16 cellular contexts compared by ENCODE assay signal in the genomic region with DNA sequence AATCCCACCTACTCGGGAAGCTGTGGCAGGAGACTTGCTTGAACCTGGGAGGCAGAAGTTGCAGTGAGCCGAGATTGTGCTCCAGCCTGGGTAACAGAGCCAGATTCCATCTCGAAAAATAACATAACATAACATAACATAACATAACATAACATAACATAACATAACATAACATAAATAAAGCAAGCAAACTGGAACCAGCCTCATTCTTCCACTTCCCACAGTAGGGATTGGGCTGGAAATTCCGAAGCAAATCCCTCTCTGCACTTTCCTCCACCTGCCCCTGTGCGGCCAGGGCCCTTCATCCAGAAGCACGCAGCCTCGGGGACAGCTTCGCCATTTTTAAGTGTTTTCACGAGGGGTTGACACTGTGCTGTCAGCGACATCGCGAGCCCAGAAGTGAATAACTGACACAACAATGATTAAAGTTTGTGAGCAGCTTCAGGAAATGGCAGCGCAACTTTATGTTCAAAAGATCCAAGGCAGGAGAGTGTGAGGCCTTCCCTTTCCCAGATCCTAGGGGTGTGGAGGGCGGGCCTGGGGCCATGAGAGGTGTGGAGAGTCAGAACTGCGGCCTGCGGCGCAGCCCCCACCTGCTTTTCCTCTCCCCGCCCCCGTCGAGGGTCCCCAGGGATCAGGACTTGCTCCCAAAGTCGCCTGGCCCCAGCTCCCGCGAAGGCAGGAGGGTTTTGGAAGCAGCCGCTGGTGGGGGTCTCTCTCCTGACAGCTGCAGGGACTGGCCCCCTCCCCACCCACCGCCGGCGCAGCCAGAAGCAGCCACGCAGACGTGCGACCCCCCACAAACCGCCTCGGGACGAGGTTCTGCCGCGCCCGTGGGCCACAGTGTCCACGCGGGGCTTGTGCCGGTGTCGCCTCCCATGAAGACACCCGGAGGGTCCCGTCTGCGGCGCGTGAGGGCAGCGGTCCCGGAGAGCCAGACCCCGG. TPM values are rescaled to one million over a fixed set of nuclear protein-coding genes. Genes with fewer than 3 reads are reported as not detected.
A peak's percentile ranks its signal among the peaks of the same experiment; 100 is the strongest.
DNase-seq lines count a peak whose midpoint lies in the region; ATAC-seq and TF ChIP-seq lines count a peak whose summit lies in the region.
"Had no signal": no experiment of that assay in that cellular context is flagged by ENCODE, and none has a peak within 500 bp of the region (broad histone marks: within the 10 kb centered on the region; RNA-seq: fewer than 3 reads in every experiment).

No MANE protein-coding gene starts in this region.

- H3K4me1 ChIP-seq in BLaER1 treated with 17β-estradiol and CSF1 and Interleukin-3, amounts not matched to agents 10 nM and 100 nM, result peaks cover 18 to 71% (median 61%) of the 10 kb centered on the region in 10 experiments
- peaks cover 14% of the 10 kb centered on the region; the same call in 1 of the 2 replicates for H3K4me1 ChIP-seq in ES-I3 (ENCODE audit: insufficient read depth, low read length)

- H3K9me3 ChIP-seq in BLaER1 treated with 17β-estradiol and CSF1 and Interleukin-3, amounts not matched to agents 10 nM and 100 nM (replicated peaks in 1 of 11), result no peaks in the 10 kb centered on the region
- H3K9me3 ChIP-seq in ES-I3 (ENCODE audit: control insufficient read depth, insufficient read depth, low read length), result no peaks in the 10 kb centered on the region
- H3K9me3 ChIP-seq: body of pancreas, uterus had no signal

- H3K4me3 ChIP-seq in BLaER1 treated with 17β-estradiol and CSF1 and Interleukin-3, amounts not matched to agents 10 nM and 100 nM, result peak overlapping the region in 1 of 10 experiments; percentile 42; a peak in 3 of 20 replicates
- H3K4me3 ChIP-seq: body of pancreas, uterus had no signal

- H3K27ac ChIP-seq in BLaER1 treated with 17β-estradiol and CSF1 and Interleukin-3, amounts not matched to agents 10 nM and 100 nM, result no peak overlapping the region
- H3K27ac ChIP-seq: body of pancreas, uterus had no signal

- no peaks in the 10 kb centered on the region for H3K36me3 Mint-ChIP-seq in brain
- peaks cover 0 to 4% (median 0%) of the 10 kb centered on the region in 3 donors for H3K36me3 Mint-ChIP-seq in naive thymus-derived CD8-positive, alpha-beta T cell

- no peak for TF ChIP-seq CTCF in brain (conservative IDR thresholded peaks at IDR 0.05)

- H3K27ac Mint-ChIP-seq in brain, result peak overlapping the region in 2 of 5 experiments; percentile 50 to 59
- H3K27ac Mint-ChIP-seq in naive thymus-derived CD8-positive, alpha-beta T cell, result peak overlapping the region in 1 of 10 donors; percentile 21

- H3K4me1 Mint-ChIP-seq in brain, result peaks cover 31% of the 10 kb centered on the region
- peaks cover 5 to 9% (median 7%) of the 10 kb centered on the region in 4 donors for H3K4me1 Mint-ChIP-seq in naive thymus-derived CD8-positive, alpha-beta T cell

- POLR2A ChIA-PET in naive thymus-derived CD8-positive, alpha-beta T cell (lab: Charles Lee), result no interaction called here

- H4K20me1 ChIP-seq in BLaER1 treated with 17β-estradiol and CSF1 and Interleukin-3, amounts not matched to agents 10 nM and 100 nM, result peaks cover 0 to 36% (median 0%) of the 10 kb centered on the region in 11 experiments; a peak in 8 of 22 replicates

- H3K36me3 ChIP-seq in BLaER1 treated with 17β-estradiol and CSF1 and Interleukin-3, amounts not matched to agents 10 nM and 100 nM, result no peaks in the 10 kb centered on the region
- no peaks in the 10 kb centered on the region for H3K36me3 ChIP-seq in ES-I3 (ENCODE audit: insufficient read depth, low read length)
- H3K36me3 ChIP-seq: uterus had no signal

- DNase-seq in naive thymus-derived CD8-positive, alpha-beta T cell, result no peak
- no peak for DNase-seq in NCI-H1436 treated with DMSO at 0.1 percent for 48 hours (lab: John Stamatoyannopoulos, UW)
- DNase-seq in HuH-7.5 (ENCODE audit: low spot score), result no peak
- DNase-seq in NCI-H82 (lab: John Stamatoyannopoulos, UW), result no peak
- DNase-seq in NCI-H1694 treated with DMSO at 0.1 percent for 48 hours (lab: John Stamatoyannopoulos, UW), result no peak
- DNase-seq: body of pancreas, SW 1271, uterus had no signal

- ATAC-seq in naive thymus-derived CD8-positive, alpha-beta T cell, result no peak

- H3K9me3 Mint-ChIP-seq in brain, result peaks cover 0 to 7% (median 0%) of the 10 kb centered on the region in 5 experiments
- no peaks in the 10 kb centered on the region for H3K9me3 Mint-ChIP-seq in naive thymus-derived CD8-positive, alpha-beta T cell

- H3K27me3 ChIP-seq in BLaER1 treated with 17β-estradiol and CSF1 and Interleukin-3, amounts not matched to agents 10 nM and 100 nM, result peaks cover 57 to 80% (median 67%) of the 10 kb centered on the region in 11 experiments

- peak overlapping the region in 1 of 11 experiments; percentile 33; a peak in 1 of 22 replicates for H3K9ac ChIP-seq in BLaER1 treated with 17β-estradiol and CSF1 and Interleukin-3, amounts not matched to agents 10 nM and 100 nM
- peak overlapping the region; percentile 48; the same call in 1 of the 2 replicates for H3K9ac ChIP-seq in ES-I3 (ENCODE audit: low read depth, low read length)

- H3K4me2 ChIP-seq in BLaER1 treated with 17β-estradiol and CSF1 and Interleukin-3, amounts not matched to agents 10 nM and 100 nM, result peak overlapping the region; percentile 38 to 77 (median 60); a peak in 18 of 22 replicates

- peak overlapping the region; percentile 78 to 87 (median 80) for H3K4me3 Mint-ChIP-seq in brain
- H3K4me3 Mint-ChIP-seq in naive thymus-derived CD8-positive, alpha-beta T cell, result peak overlapping the region; percentile 46 to 89 (median 84)

- peaks cover 45% of the 10 kb centered on the region for H3K27me3 Mint-ChIP-seq in brain
- H3K27me3 Mint-ChIP-seq in naive thymus-derived CD8-positive, alpha-beta T cell, result peaks cover 28 to 80% (median 56%) of the 10 kb centered on the region in 5 donors

RNA-seq across cellular contexts. Expression of a gene that starts 0.7 kb away (rescaled TPM):
- 28.0 TPM for polyA plus RNA-seq in brain (ENCODE audit: insufficient read depth, low read depth, low replicate concordance)
- not detected for total RNA-seq in naive thymus-derived CD8-positive, alpha-beta T cell
- not detected for polyA plus RNA-seq in naive thymus-derived CD8-positive, alpha-beta T cell
- total RNA-seq: body of pancreas, Daoy, OCI-LY7, renal cortical epithelial cell had no signal
- polyA plus RNA-seq: BJ, keratinocyte had no signal

RNA-seq across cellular contexts. Expression of a gene that starts 14.9 kb away (rescaled TPM):
- 0.93 TPM for polyA plus RNA-seq in brain (ENCODE audit: insufficient read depth, low read depth, low replicate concordance)
- total RNA-seq in naive thymus-derived CD8-positive, alpha-beta T cell, result not detected
- not detected for polyA plus RNA-seq in naive thymus-derived CD8-positive, alpha-beta T cell
- total RNA-seq: Daoy, OCI-LY7, renal cortical epithelial cell had no signal
- polyA plus RNA-seq: BJ, keratinocyte had no signal

RNA-seq across cellular contexts. Expression of a gene that starts 31.7 kb away (rescaled TPM):
- polyA plus RNA-seq in brain (ENCODE audit: insufficient read depth, low read depth, low replicate concordance), result 76.5 TPM
- 10 to 100 TPM; 29.8 to 33.9 TPM for total RNA-seq in naive thymus-derived CD8-positive, alpha-beta T cell
- 10 to 100 TPM in 1 of 3 donors, 1 to 10 TPM in 2; 7.8 to 11.3 (median 9.2) TPM for polyA plus RNA-seq in naive thymus-derived CD8-positive, alpha-beta T cell

Comparison
In these comparisons a context has a peak if more than half of its experiments do, and no peak if none do; other contexts are left out.
1. RNA of a gene that starts 0.7 kb away (polyA plus RNA-seq): 28.0 TPM in brain (single experiment); not detected in naive thymus-derived CD8-positive, alpha-beta T cell; every median in the first group is over 10 times any median in the second.